In the genomic region with DNA sequence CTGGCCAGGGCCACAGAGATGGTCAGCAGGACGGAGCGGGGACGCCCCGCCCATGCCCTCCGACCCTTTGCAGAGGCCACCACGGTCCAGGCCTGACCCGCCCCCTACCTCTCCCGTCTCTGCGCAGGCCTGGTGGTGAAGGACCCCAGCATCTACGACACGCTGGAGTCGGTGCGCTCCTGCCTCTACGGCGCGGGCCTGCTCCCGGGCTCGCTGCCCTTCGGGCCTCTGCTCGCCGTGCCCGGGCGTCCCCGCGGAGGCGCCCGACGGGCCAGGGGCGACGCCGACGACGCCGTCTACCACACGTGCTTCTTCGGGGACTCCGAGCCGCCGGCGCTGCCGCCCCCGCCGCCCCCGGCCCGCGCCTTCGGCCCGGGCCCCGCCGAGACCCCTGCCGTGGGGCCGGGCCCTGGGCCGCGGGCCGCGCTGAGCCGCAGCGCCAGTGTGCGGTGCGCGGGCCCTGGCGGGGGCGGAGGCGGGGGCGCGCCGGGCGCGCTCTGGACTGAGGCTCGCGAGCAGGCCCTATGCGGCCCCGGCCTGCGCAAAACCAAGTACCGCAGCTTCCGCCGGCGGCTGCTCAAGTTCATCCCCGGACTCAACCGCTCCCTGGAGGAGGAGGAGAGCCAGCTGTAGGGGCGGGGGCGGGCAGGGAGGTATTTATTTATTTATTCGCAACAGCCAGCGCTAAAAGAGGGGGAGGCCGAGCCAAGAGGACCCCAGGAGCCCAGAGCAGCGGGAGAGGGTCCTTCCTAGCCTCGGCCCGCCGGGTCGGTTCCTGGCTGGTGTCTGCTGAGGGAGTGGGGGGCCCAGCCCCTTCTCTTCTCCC, we compare ENCODE assay signal across 20 cellular contexts. TPM values are rescaled to one million over a fixed set of nuclear protein-coding genes. Genes with fewer than 3 reads are reported as not detected.
DNase-seq lines count a peak whose midpoint lies in the region; ATAC-seq and TF ChIP-seq lines count a peak whose summit lies in the region.
"Had no signal": no experiment of that assay in that cellular context is flagged by ENCODE, and none has a peak within 500 bp of the region (broad histone marks: within the 10 kb centered on the region; RNA-seq: fewer than 3 reads in every experiment).

No MANE protein-coding gene starts in this region.

- peaks cover 24% of the 10 kb centered on the region for H3K4me1 ChIP-seq in GM23338 (ENCODE audit: insufficient read depth)
- H3K4me1 ChIP-seq in iPS-18a (ENCODE audit: control insufficient read depth, low read depth, low read length): peaks cover 22% of the 10 kb centered on the region
- peaks cover 5% of the 10 kb centered on the region for H3K4me1 ChIP-seq in osteoblast (ENCODE audit: insufficient read depth, low read length)

- H3K4me2 ChIP-seq in GM23338 (peak overlapping the region; percentile 70), osteoblast (ENCODE audit: insufficient read depth, low read length) (no peak overlapping the region)

- no peaks in the 10 kb centered on the region for H3K9me2 ChIP-seq in GM23338 (ENCODE audit: insufficient read depth)

- peaks cover 50% of the 10 kb centered on the region for H3K27me3 Mint-ChIP-seq in GM23338 (ENCODE audit: insufficient read depth, low read depth, poor library complexity)

- H3K4me3 ChIP-seq in GM23338 (peak overlapping the region; percentile 51), iPS-18a (ENCODE audit: low read length) (peak overlapping the region; percentile 7), osteoblast (ENCODE audit: insufficient read depth, low read length) (no peak overlapping the region)
- H3K4me3 ChIP-seq: body of pancreas, GM23248, K562 had no signal

- H2AFZ ChIP-seq in GM23338 (peak overlapping the region; percentile 90), osteoblast (ENCODE audit: low read length) (no peak overlapping the region)
- H2AFZ ChIP-seq: GM23248 had no signal

- H3K36me3 Mint-ChIP-seq in GM23338 (ENCODE audit: low read depth): peaks cover 3% of the 10 kb centered on the region; the same call in 2 of the 3 replicates

- no peak overlapping the region for H3K27ac ChIP-seq in GM23338 (ENCODE audit: low read depth)
- peak overlapping the region; percentile 50 for H3K27ac ChIP-seq in angular gyrus (ENCODE audit: low read depth, low read length)
- no peak overlapping the region for H3K27ac ChIP-seq in iPS-18a (ENCODE audit: low read length)
- H3K27ac ChIP-seq in osteoblast (ENCODE audit: low read depth, low read length): no peak overlapping the region
- H3K27ac ChIP-seq: body of pancreas, GM23248 had no signal

- peaks cover 30% of the 10 kb centered on the region for H3K4me1 Mint-ChIP-seq in GM23338

- H3K36me3 ChIP-seq in GM23338 (ENCODE audit: insufficient read depth): no peaks in the 10 kb centered on the region
- H3K36me3 ChIP-seq in iPS-18a (ENCODE audit: control insufficient read depth, low read depth, low read length): no peaks in the 10 kb centered on the region
- no peaks in the 10 kb centered on the region for H3K36me3 ChIP-seq in osteoblast (ENCODE audit: insufficient read depth, low read length)

- no peaks in the 10 kb centered on the region for H3K9me3 ChIP-seq in iPS-18a (ENCODE audit: control insufficient read depth, low read depth, low read length)
- no peaks in the 10 kb centered on the region for H3K9me3 ChIP-seq in osteoblast (ENCODE audit: low read depth, low read length)
- H3K9me3 ChIP-seq: body of pancreas had no signal

- H3K4me3 Mint-ChIP-seq in GM23338: peak overlapping the region; percentile 58
- H3K4me3 Mint-ChIP-seq: activated naive CD4-positive, alpha-beta T cell treated with anti-CD3 and anti-CD28 coated beads for 36 hours had no signal

- TF ChIP-seq CTCF in GM23338 (conservative IDR thresholded peaks at IDR 0.05; ENCODE audit: low read depth in 2 of 2) (no peak), osteoblast (IDR thresholded peaks at IDR 0.05; ENCODE audit: extremely low read depth, low read depth, low read length) (no peak)

- H3K9me3 Mint-ChIP-seq in GM23338: no peaks in the 10 kb centered on the region; the same call in 2 of the 3 replicates
- H3K9me3 Mint-ChIP-seq: activated naive CD4-positive, alpha-beta T cell treated with anti-CD3 and anti-CD28 coated beads for 36 hours had no signal

- ATAC-seq in GM23338 (peak; percentile 48), HG03571 (IDR thresholded peaks at IDR 0.05; ENCODE audit: unreplicated experiment) (no peak), HG02623 (IDR thresholded peaks at IDR 0.05; ENCODE audit: unreplicated experiment) (no peak)
- ATAC-seq: body of pancreas, K562 had no signal

- H3K27me3 ChIP-seq in GM23338 (ENCODE audit: insufficient read depth) (peaks cover 45% of the 10 kb centered on the region), iPS-18a (ENCODE audit: control insufficient read depth, insufficient read depth, low read length) (peaks cover 33% of the 10 kb centered on the region), osteoblast (ENCODE audit: insufficient read depth, low read length) (no peaks in the 10 kb centered on the region)
- H3K27me3 ChIP-seq: body of pancreas had no signal

- H3F3A ChIP-seq in GM23338 (replicated peaks; ENCODE audit: low read depth): 0 out of 2 replicates have a peak, but pooled peaks cover 14% of the 10 kb centered on the region

- H3K79me2 ChIP-seq in GM23338 (replicated peaks; ENCODE audit: insufficient read depth) (no peaks in the 10 kb centered on the region), osteoblast (ENCODE audit: insufficient read depth, low read length) (no peaks in the 10 kb centered on the region)

- DNase-seq in GM23338 (ENCODE audit: low spot score) (peak; percentile 80), osteoblast (ENCODE audit: insufficient read length, low spot score, missing footprints) (peak; percentile 84), kidney tubule cell (ENCODE audit: low spot score) (no peak), GM03348 (ENCODE audit: low spot score) (no peak)
- DNase-seq: activated CD4-positive, alpha-beta T cell treated with anti-CD3 and anti-CD28 coated beads, Interleukin-2, amount 50 U/mL, for 4 hours; activated naive CD4-positive, alpha-beta T cell treated with anti-CD3 and anti-CD28 coated beads for 36 hours; activated T-cell treated with anti-CD3 and anti-CD28 coated beads for 4 hours; body of pancreas; cortex of kidney; erythroblast; GM23248; NCI-H1105 treated with DMSO at 0.1 percent for 48 hours; NCI-H2107; NCI-H524 treated with DMSO at 0.1 percent for 48 hours; stimulated activated naive CD4-positive, alpha-beta T cell treated with Interleukin-2 at 50 U/mL for 16 hours had no signal

- no peak overlapping the region for H3K9ac ChIP-seq in iPS-18a (ENCODE audit: low read length)
- H3K9ac ChIP-seq: GM23248 had no signal

- H4K20me1 ChIP-seq in GM23338 (replicated peaks; ENCODE audit: insufficient read depth) (no peaks in the 10 kb centered on the region; the same call in 1 of the 2 replicates), osteoblast (ENCODE audit: insufficient read depth, low read length) (no peaks in the 10 kb centered on the region)

- no peak overlapping the region for H3K27ac Mint-ChIP-seq in GM23338
- H3K27ac Mint-ChIP-seq: activated naive CD4-positive, alpha-beta T cell treated with anti-CD3 and anti-CD28 coated beads for 36 hours had no signal

TF ChIP-seq in GM23338, 12 proteins besides CTCF, POLR2A, EP300 and RAD21:
- peak; percentile 12; the same call in 1 of the 2 replicates for TF ChIP-seq POLR2AphosphoS5 (IDR thresholded peaks at IDR 0.05; ENCODE audit: low read depth)
- no peak for TF ChIP-seq CREB1 (CRISPR knock-in tag; IDR thresholded peaks at IDR 0.05; ENCODE audit: low read depth)

RNA-seq across cellular contexts. Expression of a gene that starts 8.0 kb away (rescaled TPM):
- total RNA-seq in GM23338 (2014; rRNA removed; shearing (Covaris generic)): 3.0 and 3.5 TPM in 2 replicates
- 0.34 and 0.73 TPM in 2 replicates for polyA plus RNA-seq in GM23338 (2016; fragmentation: Nextera tagmentation; extraction: Ambion mirVana)
- total RNA-seq in osteoblast: 4.7 and 6.5 TPM in 2 replicates
- polyA plus RNA-seq: GM23248 had no signal

RNA-seq across cellular contexts. Expression of a gene that starts 36.5 kb away (rescaled TPM):
- total RNA-seq in GM23338 (2014; rRNA removed; shearing (Covaris generic)): 13.4 and 19.1 TPM in 2 replicates
- 7.5 and 8.3 TPM in 2 replicates for polyA plus RNA-seq in GM23338 (2016; fragmentation: Nextera tagmentation; extraction: Ambion mirVana)
- 3.3 and 3.5 TPM in 2 replicates for total RNA-seq in osteoblast

RNA-seq across cellular contexts. Expression of a gene that starts 55.0 kb away (rescaled TPM):
- 60.3 and 111 TPM in 2 replicates for total RNA-seq in GM23338 (2014; rRNA removed; shearing (Covaris generic))
- polyA plus RNA-seq in GM23338 (2016; fragmentation: Nextera tagmentation; extraction: Ambion mirVana): 27.7 and 29.4 TPM in 2 replicates
- total RNA-seq in osteoblast: 49.5 and 64.4 TPM in 2 replicates

Comparison
In these comparisons a context has a peak if more than half of its experiments do, and no peak if none do; other contexts are left out.
1. DNase-seq: peak in GM23338 (single experiment) and osteoblast (single experiment); none in kidney tubule cell (single experiment) and GM03348 (single experiment).